ENCODE assay signal across 8 cellular contexts in the genomic region with DNA sequence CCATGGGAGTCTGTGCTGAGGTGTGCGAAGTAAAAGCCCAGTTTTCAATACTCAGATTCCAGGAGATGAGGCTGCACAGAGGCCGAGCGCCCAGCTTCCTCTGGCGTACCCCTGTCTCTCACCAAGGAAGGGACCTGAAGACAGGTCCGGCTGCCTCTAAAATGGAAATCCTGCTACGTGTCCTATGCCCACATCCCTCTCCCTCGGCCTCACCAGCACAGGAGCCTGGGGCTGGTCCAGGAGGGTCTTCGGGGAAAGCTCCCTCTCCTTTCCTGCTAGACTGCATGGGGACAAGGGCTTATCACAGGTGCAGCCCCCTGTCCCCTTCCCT. TPM values are rescaled to one million over a fixed set of nuclear protein-coding genes. Genes with fewer than 3 reads are reported as not detected.
DNase-seq lines count a peak whose midpoint lies in the region; ATAC-seq lines count a peak whose summit lies in the region.

No MANE protein-coding gene starts in this region.

- H4K8ac ChIP-seq in neuronal stem cell (ENCODE audit: low read depth, low read length) = peak overlapping the region; percentile 43

- H3K36me3 Mint-ChIP-seq in CD8-positive, alpha-beta memory T cell = peaks cover 0 to 21% (median 3%) of the 10 kb centered on the region in 3 donors

- no CpG with 5 or more reads among the region's 8 CpGs for WGBS in neuronal stem cell (ENCODE audit: extremely low coverage in 2 of 2, insufficient read length in 2 of 2, insufficient replicate concordance in 1 of 2), 2 donors

- peak overlapping the region; percentile 92 for H3K4me2 ChIP-seq in neuronal stem cell (ENCODE audit: insufficient read depth, low read length, poor library complexity, severe bottlenecking)

- H3K4me1 ChIP-seq in CD8-positive, alpha-beta memory T cell (ENCODE audit: insufficient read depth, low read length) = peaks cover 27% of the 10 kb centered on the region
- H3K4me1 ChIP-seq in duodenal mucosa (ENCODE audit: control insufficient read depth in 1 of 2, insufficient read depth in 2 of 2, low read length in 2 of 2) (peaks cover 28 to 33% of the 10 kb centered on the region in 2 donors), neuronal stem cell (ENCODE audit: control insufficient read depth in 2 of 2, insufficient read depth in 1 of 2, low read depth in 1 of 2, low read length in 2 of 2) (peaks cover 8 to 13% of the 10 kb centered on the region in 2 donors)

- peak overlapping the region; percentile 92 for H3K4me3 ChIP-seq in CD8-positive, alpha-beta memory T cell (ENCODE audit: low read length)
- H3K4me3 ChIP-seq in Jurkat, Clone E6-1 (ENCODE audit: low read length) = peak overlapping the region; percentile 97
- peak overlapping the region; percentile 79 to 98 for H3K4me3 ChIP-seq in duodenal mucosa (ENCODE audit: low read depth in 1 of 2, low read length in 2 of 2)
- H3K4me3 ChIP-seq in neuronal stem cell (ENCODE audit: low read length in 2 of 2) = peak overlapping the region; percentile 86 to 98

- peak overlapping the region; percentile 89 to 98 (median 94) for H3K27ac Mint-ChIP-seq in CD8-positive, alpha-beta memory T cell

- H3K4me1 Mint-ChIP-seq in CD8-positive, alpha-beta memory T cell = peaks cover 22 to 35% (median 27%) of the 10 kb centered on the region in 3 donors

- H3K27me3 ChIP-seq in CD8-positive, alpha-beta memory T cell (ENCODE audit: insufficient read depth, low read length, poor library complexity, severe bottlenecking) = no peaks in the 10 kb centered on the region
- H3K27me3 ChIP-seq in duodenal mucosa (ENCODE audit: control insufficient read depth in 1 of 2, insufficient read depth in 2 of 2, low read length in 2 of 2) = no peaks in the 10 kb centered on the region
- peaks cover 0 to 2% (median 0%) of the 10 kb centered on the region in 3 experiments for H3K27me3 ChIP-seq in neuronal stem cell (ENCODE audit: control insufficient read depth in 3 of 3, insufficient read depth in 3 of 3, low read depth in 1 of 3, low read length in 3 of 3)

- POLR2A ChIA-PET in CD8-positive, alpha-beta memory T cell (lab: Charles Lee) = interaction anchor here (1.3 to 2.5 kb wide), 2 partner anchors 26 to 49 kb away, joined by 4 to 17 read pairs; partner anchors contain the start of gene ARF1

- H2BK5ac ChIP-seq in neuronal stem cell (ENCODE audit: low read length) = peak overlapping the region; percentile 15

- no peak for DNase-seq in CD8-positive, alpha-beta memory T cell
- DNase-seq in Jurkat, Clone E6-1 (ENCODE audit: low read depth, low spot score) = no peak
- DNase-seq in neuronal stem cell (ENCODE audit: low spot score) (no peak), COR-L47 (lab: John Stamatoyannopoulos, UW) (no peak), NCI-H1417 (lab: John Stamatoyannopoulos, UW) (no peak)

- H3K36me3 ChIP-seq in CD8-positive, alpha-beta memory T cell (ENCODE audit: insufficient read depth, low read length) = peaks cover 13% of the 10 kb centered on the region
- H3K36me3 ChIP-seq in duodenal mucosa (ENCODE audit: control insufficient read depth in 1 of 2, insufficient read depth in 2 of 2, low read length in 2 of 2) (peaks cover 9 to 14% of the 10 kb centered on the region in 2 donors), neuronal stem cell (replicated peaks in 1 of 2; ENCODE audit: control insufficient read depth in 2 of 2, insufficient read depth in 2 of 2, low read length in 2 of 2) (peaks cover 18 to 35% of the 10 kb centered on the region in 2 donors)

- H3K79me1 ChIP-seq in neuronal stem cell (ENCODE audit: low read depth, low read length) = peaks cover 16% of the 10 kb centered on the region

- no peak overlapping the region for H2BK12ac ChIP-seq in neuronal stem cell (ENCODE audit: low read length)

- H3K14ac ChIP-seq in neuronal stem cell (ENCODE audit: low read length) = peak overlapping the region; percentile 5

- peak overlapping the region; percentile 84 to 99 for H3K9ac ChIP-seq in duodenal mucosa (ENCODE audit: low read depth in 1 of 2, low read length in 2 of 2)
- peak overlapping the region; percentile 94 for H3K9ac ChIP-seq in neuronal stem cell (ENCODE audit: low read depth, low read length, poor library complexity)

- peak overlapping the region; percentile 92 for H3K23ac ChIP-seq in neuronal stem cell (ENCODE audit: low read depth, low read length, poor library complexity)

- peak overlapping the region; percentile 88 to 97 (median 93) for H3K4me3 Mint-ChIP-seq in CD8-positive, alpha-beta memory T cell

- no peaks in the 10 kb centered on the region for H3K9me3 Mint-ChIP-seq in CD8-positive, alpha-beta memory T cell

- no peak overlapping the region for H2BK15ac ChIP-seq in neuronal stem cell (ENCODE audit: low read length)

- peak overlapping the region; percentile 40 for H3K18ac ChIP-seq in neuronal stem cell (ENCODE audit: low read length)

- CTCF ChIA-PET in CD8-positive, alpha-beta memory T cell (lab: Charles Lee) = interaction anchor here (1.4 kb wide), 1 partner anchor 28 kb away, joined by 5 read pairs; no protein-coding TSS in a partner anchor

- peak overlapping the region; percentile 98 for H2AK5ac ChIP-seq in neuronal stem cell (ENCODE audit: low read depth, low read length)

- H4K91ac ChIP-seq in neuronal stem cell (ENCODE audit: low read depth, low read length, poor library complexity) = no peak overlapping the region

- H3K9me3 ChIP-seq in CD8-positive, alpha-beta memory T cell (ENCODE audit: low read length) = no peaks in the 10 kb centered on the region
- H3K9me3 ChIP-seq in duodenal mucosa (ENCODE audit: control insufficient read depth in 1 of 2, low read length in 2 of 2) = no peaks in the 10 kb centered on the region
- H3K9me3 ChIP-seq in neuronal stem cell (replicated peaks in 1 of 2; ENCODE audit: control insufficient read depth in 2 of 2, insufficient read depth in 1 of 2, low read depth in 1 of 2, low read length in 2 of 2) = no peaks in the 10 kb centered on the region

- no peak overlapping the region for H2BK120ac ChIP-seq in neuronal stem cell (ENCODE audit: low read depth, low read length)

- peak overlapping the region; percentile 100 for H2AFZ ChIP-seq in neuronal stem cell (ENCODE audit: low read length)

- ATAC-seq in HG02759 (IDR thresholded peaks at IDR 0.05; ENCODE audit: unreplicated experiment) = no peak
- no peak for ATAC-seq in HG02763 (IDR thresholded peaks at IDR 0.05; ENCODE audit: unreplicated experiment)

- peaks cover 0 to 2% of the 10 kb centered on the region in 2 donors for H3K27me3 Mint-ChIP-seq in CD8-positive, alpha-beta memory T cell

- H3K4ac ChIP-seq in neuronal stem cell (ENCODE audit: low read length) = peak overlapping the region; percentile 4

- peak overlapping the region; percentile 93 for H3K27ac ChIP-seq in CD8-positive, alpha-beta memory T cell (ENCODE audit: low read depth, low read length)
- H3K27ac ChIP-seq in duodenal mucosa (ENCODE audit: low read depth, low read length) (peak overlapping the region; percentile 91), neuronal stem cell (replicated peaks; ENCODE audit: low read length) (no peak overlapping the region)

RNA-seq across cellular contexts. Expression of gene MRPL55, which starts 0.4 kb away (rescaled TPM):
- 10 to 100 TPM; 70.0 to 71.8 TPM for total RNA-seq in CD8-positive, alpha-beta memory T cell
- 146 TPM for polyA plus RNA-seq in CD8-positive, alpha-beta memory T cell
- polyA plus RNA-seq in Jurkat, Clone E6-1 (2012; ENCODE audit: insufficient read depth, insufficient read length) = 129 TPM
- polyA plus RNA-seq in neuronal stem cell (2013, experiment 1 of 2) = 69.3 TPM
- polyA plus RNA-seq in neuronal stem cell (2013, experiment 2 of 2) = 63.2 TPM

RNA-seq across cellular contexts. Expression of gene C1orf35, which starts 5.6 kb away (rescaled TPM):
- total RNA-seq in CD8-positive, alpha-beta memory T cell = 10 to 100 TPM; 28.7 to 29.2 TPM
- 21.4 TPM for polyA plus RNA-seq in CD8-positive, alpha-beta memory T cell
- 43.3 TPM for polyA plus RNA-seq in Jurkat, Clone E6-1 (2012; ENCODE audit: insufficient read depth, insufficient read length)
- polyA plus RNA-seq in neuronal stem cell (2013, experiment 1 of 2) = 28.9 TPM
- 28.4 TPM for polyA plus RNA-seq in neuronal stem cell (2013, experiment 2 of 2)

RNA-seq across cellular contexts. Expression of gene ARF1, which starts 26.2 kb away (rescaled TPM):
- 100 to 1,000 TPM; 379 TPM for total RNA-seq in CD8-positive, alpha-beta memory T cell
- polyA plus RNA-seq in CD8-positive, alpha-beta memory T cell = 569 TPM
- 357 TPM for polyA plus RNA-seq in Jurkat, Clone E6-1 (2012; ENCODE audit: insufficient read depth, insufficient read length)
- polyA plus RNA-seq in neuronal stem cell (2013, experiment 1 of 2) = 267 TPM
- polyA plus RNA-seq in neuronal stem cell (2013, experiment 2 of 2) = 266 TPM

RNA-seq across cellular contexts. Expression of gene GUK1, which starts 31.4 kb away (rescaled TPM):
- total RNA-seq in CD8-positive, alpha-beta memory T cell = 100 to 1,000 TPM; 222 to 245 TPM
- 467 TPM for polyA plus RNA-seq in CD8-positive, alpha-beta memory T cell
- 332 TPM for polyA plus RNA-seq in Jurkat, Clone E6-1 (2012; ENCODE audit: insufficient read depth, insufficient read length)
- polyA plus RNA-seq in neuronal stem cell (2013, experiment 1 of 2) = 106 TPM
- polyA plus RNA-seq in neuronal stem cell (2013, experiment 2 of 2) = 98.6 TPM

RNA-seq across cellular contexts. Expression of gene GJC2, which starts 41.0 kb away (rescaled TPM):
- 1 to 10 TPM in 1 of 2 experiments, under 1 TPM in 1; 0.57 to 1.1 TPM for total RNA-seq in CD8-positive, alpha-beta memory T cell
- not detected for polyA plus RNA-seq in CD8-positive, alpha-beta memory T cell
- not detected for polyA plus RNA-seq in Jurkat, Clone E6-1 (2012; ENCODE audit: insufficient read depth, insufficient read length)
- polyA plus RNA-seq in neuronal stem cell (2013, experiment 1 of 2) = 0.24 TPM
- 0.17 TPM for polyA plus RNA-seq in neuronal stem cell (2013, experiment 2 of 2)
